In the genomic region with DNA sequence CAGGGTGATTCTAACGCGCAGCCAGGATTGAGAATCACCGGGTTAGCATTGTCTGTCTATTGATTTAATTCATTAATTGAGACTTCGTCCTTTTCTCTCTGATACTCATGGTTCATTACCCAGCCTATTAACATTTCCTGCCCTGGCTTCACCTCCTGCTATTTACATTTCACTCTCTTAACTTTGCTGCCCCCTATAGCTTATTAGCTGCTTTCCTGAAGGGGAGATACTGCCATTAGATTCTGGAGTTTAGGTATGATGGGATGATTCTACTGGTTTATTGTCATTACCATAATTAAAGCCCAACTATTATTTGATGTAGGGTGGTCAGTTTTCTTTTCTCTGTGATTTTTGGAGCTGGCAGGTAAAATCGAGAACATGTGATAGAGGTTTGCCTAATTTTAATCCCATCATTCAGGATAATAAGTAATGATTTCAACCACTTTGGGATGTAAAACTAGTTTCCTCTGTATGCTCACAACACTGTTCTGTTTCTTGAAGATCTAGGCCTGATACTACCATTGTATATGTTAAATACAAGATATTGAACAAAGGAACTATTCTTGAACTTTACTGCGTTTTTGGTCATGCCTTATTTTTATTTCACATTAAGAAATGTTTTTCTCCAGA, we compare ENCODE assay signal across 1 cellular context.
TF ChIP-seq lines count a peak whose summit lies in the region.

No MANE protein-coding gene starts in this region.

TF ChIP-seq in HEK293, 187 proteins besides CTCF, POLR2A, EP300 and RAD21 (continued from another document):
- no peak for TF ChIP-seq ZNF791 (tag by site-specific recombination; IDR thresholded peaks at IDR 0.05)
- TF ChIP-seq, protein P1, sequence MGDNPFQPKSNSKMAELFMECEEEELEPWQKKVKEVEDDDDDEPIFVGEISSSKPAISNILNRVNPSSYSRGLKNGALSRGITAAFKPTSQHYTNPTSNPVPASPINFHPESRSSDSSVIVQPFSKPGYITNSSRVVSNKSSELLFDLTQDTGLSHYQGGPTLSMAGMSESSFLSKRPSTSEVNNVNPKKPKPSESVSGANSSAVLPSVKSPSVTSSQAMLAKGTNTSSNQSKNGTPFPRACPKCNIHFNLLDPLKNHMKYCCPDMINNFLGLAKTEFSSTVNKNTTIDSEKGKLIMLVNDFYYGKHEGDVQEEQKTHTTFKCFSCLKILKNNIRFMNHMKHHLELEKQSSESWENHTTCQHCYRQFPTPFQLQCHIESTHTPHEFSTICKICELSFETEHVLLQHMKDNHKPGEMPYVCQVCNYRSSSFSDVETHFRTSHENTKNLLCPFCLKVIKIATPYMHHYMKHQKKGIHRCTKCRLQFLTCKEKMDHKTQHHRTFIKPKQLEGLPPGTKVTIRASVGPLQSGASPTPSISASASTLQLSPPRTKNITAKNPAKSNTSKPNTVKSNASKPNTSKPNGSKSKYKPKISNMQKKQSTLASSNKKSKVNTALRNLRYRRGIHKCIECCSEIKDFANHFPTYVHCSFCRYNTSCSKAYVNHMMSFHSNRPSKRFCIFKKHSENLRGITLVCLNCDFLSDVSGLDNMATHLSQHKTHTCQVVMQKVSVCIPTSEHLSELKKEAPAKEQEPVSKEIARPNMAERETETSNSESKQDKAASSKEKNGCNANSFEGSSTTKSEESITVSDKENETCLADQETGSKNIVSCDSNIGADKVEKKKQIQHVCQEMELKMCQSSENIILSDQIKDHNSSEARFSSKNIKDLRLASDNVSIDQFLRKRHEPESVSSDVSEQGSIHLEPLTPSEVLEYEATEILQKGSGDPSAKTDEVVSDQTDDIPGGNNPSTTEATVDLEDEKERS (tag by site-specific recombination; IDR thresholded peaks at IDR 0.05), result no peak
- TF ChIP-seq ZNF202 (tag by site-specific recombination; IDR thresholded peaks at IDR 0.05; ENCODE audit: borderline replicate concordance), result no peak
- TF ChIP-seq KLF16 (tag by site-specific recombination; IDR thresholded peaks at IDR 0.05), result no peak
- TF ChIP-seq ZNF391 (tag by site-specific recombination; IDR thresholded peaks at IDR 0.05; ENCODE audit: borderline replicate concordance, low read depth), result no peak
- no peak for TF ChIP-seq ZNF239 (tag by site-specific recombination; IDR thresholded peaks at IDR 0.05)
- TF ChIP-seq, protein P2, sequence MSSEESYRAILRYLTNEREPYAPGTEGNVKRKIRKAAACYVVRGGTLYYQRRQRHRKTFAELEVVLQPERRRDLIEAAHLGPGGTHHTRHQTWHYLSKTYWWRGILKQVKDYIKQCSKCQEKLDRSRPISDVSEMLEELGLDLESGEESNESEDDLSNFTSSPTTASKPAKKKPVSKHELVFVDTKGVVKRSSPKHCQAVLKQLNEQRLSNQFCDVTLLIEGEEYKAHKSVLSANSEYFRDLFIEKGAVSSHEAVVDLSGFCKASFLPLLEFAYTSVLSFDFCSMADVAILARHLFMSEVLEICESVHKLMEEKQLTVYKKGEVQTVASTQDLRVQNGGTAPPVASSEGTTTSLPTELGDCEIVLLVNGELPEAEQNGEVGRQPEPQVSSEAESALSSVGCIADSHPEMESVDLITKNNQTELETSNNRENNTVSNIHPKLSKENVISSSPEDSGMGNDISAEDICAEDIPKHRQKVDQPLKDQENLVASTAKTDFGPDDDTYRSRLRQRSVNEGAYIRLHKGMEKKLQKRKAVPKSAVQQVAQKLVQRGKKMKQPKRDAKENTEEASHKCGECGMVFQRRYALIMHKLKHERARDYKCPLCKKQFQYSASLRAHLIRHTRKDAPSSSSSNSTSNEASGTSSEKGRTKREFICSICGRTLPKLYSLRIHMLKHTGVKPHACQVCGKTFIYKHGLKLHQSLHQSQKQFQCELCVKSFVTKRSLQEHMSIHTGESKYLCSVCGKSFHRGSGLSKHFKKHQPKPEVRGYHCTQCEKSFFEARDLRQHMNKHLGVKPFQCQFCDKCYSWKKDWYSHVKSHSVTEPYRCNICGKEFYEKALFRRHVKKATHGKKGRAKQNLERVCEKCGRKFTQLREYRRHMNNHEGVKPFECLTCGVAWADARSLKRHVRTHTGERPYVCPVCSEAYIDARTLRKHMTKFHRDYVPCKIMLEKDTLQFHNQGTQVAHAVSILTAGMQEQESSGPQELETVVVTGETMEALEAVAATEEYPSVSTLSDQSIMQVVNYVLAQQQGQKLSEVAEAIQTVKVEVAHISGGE (tag by site-specific recombination; conservative IDR thresholded peaks at IDR 0.05; ENCODE audit: low read depth), result no peak
- TF ChIP-seq ZNF623 (tag by site-specific recombination; IDR thresholded peaks at IDR 0.05), result no peak
- TF ChIP-seq ZNF37A (tag by site-specific recombination; IDR thresholded peaks at IDR 0.05), result no peak
- TF ChIP-seq, protein P3, sequence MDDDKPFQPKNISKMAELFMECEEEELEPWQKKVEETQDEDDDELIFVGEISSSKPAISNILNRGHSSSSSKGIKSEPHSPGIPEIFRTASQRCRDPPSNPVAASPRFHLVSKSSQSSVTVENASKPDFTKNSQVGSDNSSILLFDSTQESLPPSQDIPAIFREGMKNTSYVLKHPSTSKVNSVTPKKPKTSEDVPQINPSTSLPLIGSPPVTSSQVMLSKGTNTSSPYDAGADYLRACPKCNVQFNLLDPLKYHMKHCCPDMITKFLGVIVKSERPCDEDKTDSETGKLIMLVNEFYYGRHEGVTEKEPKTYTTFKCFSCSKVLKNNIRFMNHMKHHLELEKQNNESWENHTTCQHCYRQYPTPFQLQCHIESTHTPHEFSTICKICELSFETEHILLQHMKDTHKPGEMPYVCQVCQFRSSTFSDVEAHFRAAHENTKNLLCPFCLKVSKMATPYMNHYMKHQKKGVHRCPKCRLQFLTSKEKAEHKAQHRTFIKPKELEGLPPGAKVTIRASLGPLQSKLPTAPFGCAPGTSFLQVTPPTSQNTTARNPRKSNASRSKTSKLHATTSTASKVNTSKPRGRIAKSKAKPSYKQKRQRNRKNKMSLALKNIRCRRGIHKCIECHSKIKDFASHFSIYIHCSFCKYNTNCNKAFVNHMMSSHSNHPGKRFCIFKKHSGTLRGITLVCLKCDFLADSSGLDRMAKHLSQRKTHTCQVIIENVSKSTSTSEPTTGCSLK (tag by site-specific recombination; IDR thresholded peaks at IDR 0.05), result no peak
- TF ChIP-seq SCRT2 (tag by site-specific recombination; IDR thresholded peaks at IDR 0.05), result no peak
- no peak for TF ChIP-seq ZNF354C (tag by site-specific recombination; IDR thresholded peaks at IDR 0.05; ENCODE audit: borderline replicate concordance, low read depth)
- TF ChIP-seq ZFP37 (tag by site-specific recombination; IDR thresholded peaks at IDR 0.05), result no peak
